10 cellular contexts compared by ENCODE assay signal in the genomic region with DNA sequence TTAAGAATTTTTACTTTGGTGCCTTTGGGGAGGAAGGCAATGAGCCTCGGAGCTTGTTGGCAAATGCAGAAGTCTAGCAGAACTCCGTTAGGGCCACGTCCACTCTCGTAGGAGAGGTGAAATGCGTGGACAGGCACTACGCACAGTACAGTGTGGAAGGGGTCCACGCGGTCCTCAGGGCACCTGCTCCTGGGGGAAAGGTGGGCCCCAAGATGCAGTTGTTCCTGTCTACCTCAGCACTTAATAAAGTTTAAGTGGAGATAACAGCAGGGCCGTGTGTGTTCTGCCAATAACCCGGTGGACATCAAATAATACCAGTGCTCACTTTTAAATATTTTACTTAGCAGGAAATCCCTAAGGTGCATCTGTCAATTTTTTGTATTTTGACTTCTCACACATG. TPM values are rescaled to one million over a fixed set of nuclear protein-coding genes. Genes with fewer than 3 reads are reported as not detected.
A peak's percentile ranks its signal among the peaks of the same experiment; 100 is the strongest.
DNase-seq lines count a peak whose midpoint lies in the region; ATAC-seq and TF ChIP-seq lines count a peak whose summit lies in the region.
"Had no signal": no experiment of that assay in that cellular context is flagged by ENCODE, and none has a peak within 500 bp of the region (broad histone marks: within the 10 kb centered on the region; RNA-seq: fewer than 3 reads in every experiment).

No MANE protein-coding gene starts in this region.

- no peak for DNase-seq in Caco-2
- no peak for DNase-seq in OCI-LY7 (ENCODE audit: low spot score)
- DNase-seq in osteoblast (ENCODE audit: insufficient read length, low spot score, missing footprints) = peak; percentile 62
- no peak for DNase-seq in HEK293T (ENCODE audit: extremely low spot score)
- DNase-seq in superior temporal gyrus (ENCODE audit: extremely low spot score) = no peak
- DNase-seq: KG1 had no signal

- H3K4me1 ChIP-seq in Caco-2 (no peaks in the 10 kb centered on the region; the same call in 1 of the 2 replicates), OCI-LY7 (ENCODE audit: insufficient read depth, low read length, poor library complexity, severe bottlenecking) (peaks cover 22% of the 10 kb centered on the region), endocrine pancreas (ENCODE audit: control insufficient read depth, insufficient read depth, low read length) (peaks cover 11% of the 10 kb centered on the region), osteoblast (ENCODE audit: insufficient read depth, low read length) (peaks cover 30% of the 10 kb centered on the region)

- intact Hi-C loops in Caco-2 (cut with micrococcal nuclease; ENCODE audit: unreplicated experiment) (loop anchor here (10.0 kb wide), 1 partner anchor 58 kb away; no protein-coding TSS in a partner anchor), OCI-LY7 (cut with micrococcal nuclease; ENCODE audit: unreplicated experiment) (no loop called here)

- CTCF ChIA-PET in Caco-2 (lab: Charles Lee) (no interaction called here), OCI-LY7 (lab: Charles Lee; ENCODE audit: unreplicated experiment) (no interaction called here), HEK293T (lab: Yijun Ruan, JAX) (interaction anchor here (0.6 kb wide), 1 partner anchor 193 kb away, joined by 4 read pairs; the partner anchor contains the start of gene FAM234A)

- H3K27me3 Mint-ChIP-seq in Caco-2 (ENCODE audit: insufficient read depth, unreplicated experiment) = no peaks in the 10 kb centered on the region

- ATAC-seq in HG03378 (IDR thresholded peaks at IDR 0.05; ENCODE audit: unreplicated experiment) = no peak
- ATAC-seq in HG03354 (IDR thresholded peaks at IDR 0.05; ENCODE audit: poor library complexity, severe bottlenecking, unreplicated experiment) = no peak

- POLR2A ChIA-PET in Caco-2 (lab: Charles Lee) = no interaction called here
- POLR2A ChIA-PET in OCI-LY7 (lab: Charles Lee) = no interaction called here
- POLR2A ChIA-PET in HEK293T (lab: Yijun Ruan, JAX) = interaction anchor here (1.1 kb wide), 1 partner anchor 75 kb away, joined by 3 read pairs; no protein-coding TSS in a partner anchor

- H3K27ac Mint-ChIP-seq in Caco-2 (ENCODE audit: unreplicated experiment) = no peak overlapping the region

- H3K9me2 ChIP-seq in OCI-LY7 (ENCODE audit: insufficient read depth, low read length) = no peaks in the 10 kb centered on the region

- peak overlapping the region; percentile 87 for H3K4me2 ChIP-seq in OCI-LY7 (ENCODE audit: low read length)
- H3K4me2 ChIP-seq in osteoblast (ENCODE audit: insufficient read depth, low read length) = peak overlapping the region; percentile 91

- TF ChIP-seq CTCF in Caco-2 (IDR thresholded peaks at IDR 0.05; ENCODE audit: insufficient read depth in 1 of 2, low read depth in 1 of 2, low read length in 1 of 2, severe bottlenecking in 1 of 2, unreplicated experiment in 1 of 2) (no peak), OCI-LY7 (conservative IDR thresholded peaks at IDR 0.05; ENCODE audit: low read length) (no peak), osteoblast (IDR thresholded peaks at IDR 0.05; ENCODE audit: extremely low read depth, low read depth, low read length) (no peak)

- H3K79me2 ChIP-seq in OCI-LY7 (ENCODE audit: insufficient read depth, low read depth, low read length) (peaks cover 14% of the 10 kb centered on the region; the same call in 1 of the 2 replicates), osteoblast (ENCODE audit: insufficient read depth, low read length) (peaks cover 51% of the 10 kb centered on the region)

- no peak overlapping the region for H3K27ac ChIP-seq in OCI-LY7 (ENCODE audit: low read depth, low read length, poor library complexity, severe bottlenecking)
- no peak overlapping the region for H3K27ac ChIP-seq in osteoblast (ENCODE audit: low read depth, low read length)

- H3K27me3 ChIP-seq in Caco-2 (replicated peaks; ENCODE audit: control insufficient read depth, insufficient read depth, low read length) (no peaks in the 10 kb centered on the region; the same call in 1 of the 2 replicates), endocrine pancreas (ENCODE audit: control insufficient read depth, insufficient read depth, low read length) (no peaks in the 10 kb centered on the region), osteoblast (ENCODE audit: insufficient read depth, low read length) (no peaks in the 10 kb centered on the region)

- no peaks in the 10 kb centered on the region for H3K36me3 Mint-ChIP-seq in Caco-2 (ENCODE audit: insufficient read depth, unreplicated experiment)

- H2AFZ ChIP-seq in OCI-LY7 (ENCODE audit: low read length) = no peak overlapping the region
- no peak overlapping the region for H2AFZ ChIP-seq in osteoblast (ENCODE audit: low read length)

- peak overlapping the region; percentile 32 for H3K9ac ChIP-seq in endocrine pancreas (ENCODE audit: control insufficient read depth, insufficient read depth, low read length)

- BruUV-seq in Caco-2 (replicated peaks; lab: Mats Ljungman, UMichigan) (TSS peak; percentile 67), OCI-LY7 (replicated peaks; lab: Mats Ljungman, UMichigan) (TSS peak; percentile 62)

- no peaks in the 10 kb centered on the region for H3K9me3 ChIP-seq in Caco-2
- no peaks in the 10 kb centered on the region for H3K9me3 ChIP-seq in OCI-LY7 (ENCODE audit: low read length)
- H3K9me3 ChIP-seq in endocrine pancreas (ENCODE audit: control insufficient read depth, low read length) = no peaks in the 10 kb centered on the region
- no peaks in the 10 kb centered on the region for H3K9me3 ChIP-seq in osteoblast (ENCODE audit: low read depth, low read length)
- H3K9me3 ChIP-seq: mucosa of descending colon had no signal

- H3K4me3 ChIP-seq in Caco-2 (ENCODE audit: low read depth, low read length) = no peak overlapping the region
- H3K4me3 ChIP-seq in OCI-LY7 (ENCODE audit: low read depth, low read length, poor library complexity, severe bottlenecking) = peak overlapping the region; percentile 90
- peak overlapping the region; percentile 74 for H3K4me3 ChIP-seq in endocrine pancreas (ENCODE audit: control insufficient read depth, insufficient read depth, low read length)
- H3K4me3 ChIP-seq in osteoblast (ENCODE audit: insufficient read depth, low read length) = peak overlapping the region; percentile 86
- H3K4me3 ChIP-seq: mucosa of descending colon had no signal

- H3K36me3 ChIP-seq in Caco-2 (ENCODE audit: control insufficient read depth, insufficient read depth, low read length) (no peaks in the 10 kb centered on the region), OCI-LY7 (ENCODE audit: insufficient read depth, low read length) (peaks cover 3% of the 10 kb centered on the region; the same call in 1 of the 2 replicates), endocrine pancreas (ENCODE audit: control insufficient read depth, insufficient read depth, low read length) (no peaks in the 10 kb centered on the region), osteoblast (ENCODE audit: insufficient read depth, low read length) (no peaks in the 10 kb centered on the region)

- peak overlapping the region; percentile 73 for H3K4me3 Mint-ChIP-seq in Caco-2 (ENCODE audit: unreplicated experiment)

- H3K9me3 Mint-ChIP-seq in Caco-2 (ENCODE audit: unreplicated experiment) = no peaks in the 10 kb centered on the region

- H4K20me1 ChIP-seq in OCI-LY7 (ENCODE audit: insufficient read depth, low read length) = peaks cover 12% of the 10 kb centered on the region
- peaks cover 27% of the 10 kb centered on the region for H4K20me1 ChIP-seq in osteoblast (ENCODE audit: insufficient read depth, low read length)

- H3K4me1 Mint-ChIP-seq in Caco-2 (ENCODE audit: low read depth, unreplicated experiment) = peaks cover 11% of the 10 kb centered on the region

TF ChIP-seq in HEK293T, 16 proteins besides CTCF, POLR2A, EP300 and RAD21:
- no peak for TF ChIP-seq ZNF384 (IDR thresholded peaks at IDR 0.05)
- no peak for TF ChIP-seq TARDBP (IDR thresholded peaks at IDR 0.05)
- no peak for TF ChIP-seq FOXM1 (IDR thresholded peaks at IDR 0.05; ENCODE audit: borderline replicate concordance)
- no peak for TF ChIP-seq HDGF (IDR thresholded peaks at IDR 0.05; ENCODE audit: borderline replicate concordance)
- TF ChIP-seq LEF1 (IDR thresholded peaks at IDR 0.05; ENCODE audit: borderline replicate concordance) = no peak
- no peak for TF ChIP-seq FOXA1 (IDR thresholded peaks at IDR 0.05)
- no peak for TF ChIP-seq ARNT (IDR thresholded peaks at IDR 0.05)
- TF ChIP-seq CTBP1 (IDR thresholded peaks at IDR 0.05; ENCODE audit: borderline replicate concordance) = no peak
- no peak for TF ChIP-seq SUZ12 (IDR thresholded peaks at IDR 0.05)
- no peak for TF ChIP-seq BHLHE40 (IDR thresholded peaks at IDR 0.05; ENCODE audit: borderline replicate concordance)
- no peak for TF ChIP-seq ELF4 (IDR thresholded peaks at IDR 0.05)
- no peak for TF ChIP-seq NFRKB (IDR thresholded peaks at IDR 0.05)
- no peak for TF ChIP-seq L3MBTL2 (conservative IDR thresholded peaks at IDR 0.05)
- TF ChIP-seq SP1 (IDR thresholded peaks at IDR 0.05) = no peak
- TF ChIP-seq FOXK2 (IDR thresholded peaks at IDR 0.05) = no peak
- TF ChIP-seq PKNOX1 (IDR thresholded peaks at IDR 0.05) = no peak

RNA-seq across cellular contexts. Expression of gene RAB11FIP3, which starts 1.8 kb away (rescaled TPM):
- total RNA-seq in Caco-2 (2022) (31.3 and 35.8 TPM in 2 replicates), OCI-LY7 (2022) (47.5 and 51.2 TPM in 2 replicates), osteoblast (22.7 and 25.3 TPM in 2 replicates)
- total RNA-seq in OCI-LY7 (2014; rRNA removed; shearing (Covaris generic)) = 29.0 and 29.9 TPM in 2 replicates

RNA-seq across cellular contexts. Expression of gene DECR2, which starts 25.6 kb away (rescaled TPM):
- total RNA-seq in Caco-2 (2022) = 50.2 and 52.6 TPM in 2 replicates
- total RNA-seq in OCI-LY7 (2014; rRNA removed; shearing (Covaris generic)) = 7.5 and 8.0 TPM in 2 replicates
- 14.4 and 15.9 TPM in 2 replicates for total RNA-seq in OCI-LY7 (2022)
- 18.1 and 24.5 TPM in 2 replicates for total RNA-seq in osteoblast

RNA-seq across cellular contexts. Expression of gene NME4, which starts 30.3 kb away (rescaled TPM):
- 140 and 150 TPM in 2 replicates for total RNA-seq in Caco-2 (2022)
- 25.0 and 28.3 TPM in 2 replicates for total RNA-seq in OCI-LY7 (2014; rRNA removed; shearing (Covaris generic))
- 24.3 and 25.0 TPM in 2 replicates for total RNA-seq in OCI-LY7 (2022)
- total RNA-seq in osteoblast = 77.2 and 83.6 TPM in 2 replicates

RNA-seq across cellular contexts. Expression of gene PGAP6, which starts 45.5 kb away (rescaled TPM):
- 85.5 and 87.1 TPM in 2 replicates for total RNA-seq in Caco-2 (2022)
- total RNA-seq in OCI-LY7 (2014; rRNA removed; shearing (Covaris generic)) = 40.1 and 50.6 TPM in 2 replicates
- total RNA-seq in OCI-LY7 (2022) = 34.3 and 41.2 TPM in 2 replicates
- 40.1 and 54.3 TPM in 2 replicates for total RNA-seq in osteoblast

RNA-seq across cellular contexts. Expression of gene MRPL28, which starts 57.0 kb away (rescaled TPM):
- total RNA-seq in Caco-2 (2022) (82.4 and 91.2 TPM in 2 replicates), OCI-LY7 (2022) (78.1 and 84.6 TPM in 2 replicates), osteoblast (50.7 and 55.4 TPM in 2 replicates)
- 113 and 134 TPM in 2 replicates for total RNA-seq in OCI-LY7 (2014; rRNA removed; shearing (Covaris generic))
